9 cellular contexts compared by ENCODE assay signal in the genomic region with DNA sequence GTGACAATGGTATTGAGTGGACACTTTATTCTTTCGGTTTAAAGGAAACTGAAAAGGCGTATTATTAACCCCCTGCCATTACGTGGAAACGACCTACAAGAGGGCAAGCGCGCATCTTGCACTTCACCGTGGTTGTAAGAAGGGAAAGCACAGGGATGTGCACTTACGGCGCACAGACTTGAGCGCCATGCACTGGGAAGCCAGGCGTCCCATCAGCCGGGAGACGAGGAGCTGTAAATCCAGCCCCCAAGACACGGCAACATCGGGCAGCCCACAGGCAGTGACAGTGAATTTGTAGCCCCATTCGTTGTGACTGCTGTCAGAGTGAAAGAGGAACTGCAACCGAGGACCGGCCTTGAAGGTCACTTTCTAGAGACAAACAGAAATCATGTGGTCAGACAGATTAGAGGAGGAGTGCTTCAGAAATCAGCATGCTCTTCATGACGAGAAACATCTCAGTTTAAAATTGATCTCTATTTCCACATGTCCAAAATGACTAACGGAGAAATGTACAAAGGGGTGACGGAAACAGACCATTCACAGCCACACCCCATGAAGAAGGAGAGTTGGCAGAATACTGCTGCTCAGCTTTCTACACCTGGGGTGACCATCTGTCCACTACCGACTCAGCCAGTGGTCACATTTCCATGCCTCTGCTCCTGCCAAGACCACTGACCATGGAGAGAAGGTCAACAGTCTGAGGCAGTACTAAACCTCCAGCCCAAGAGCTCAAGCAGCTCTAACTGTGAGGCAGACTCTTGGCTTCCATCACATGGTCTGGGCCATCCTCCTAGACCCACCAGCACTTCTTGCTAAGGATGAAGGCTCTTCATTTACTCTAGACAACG.
DNase-seq lines count a peak whose midpoint lies in the region; ATAC-seq, FAIRE-seq and TF ChIP-seq lines count a peak whose summit lies in the region.
"Had no signal": no experiment of that assay in that cellular context is flagged by ENCODE, and none has a peak within 500 bp of the region (broad histone marks: within the 10 kb centered on the region; RNA-seq: fewer than 3 reads in every experiment).

No MANE protein-coding gene starts in this region.

- H3K4me3 Mint-ChIP-seq in stimulated activated naive CD8-positive, alpha-beta T cell treated with anti-CD3 and anti-CD28 coated beads, Interleukin-15, amount 100 ng/mL, for 72 hours, result no peak overlapping the region

- no peak for FAIRE-seq in D721Med (lab: Jason Lieb, UNC)

- peak; percentile 89 for ATAC-seq in HG03095 (IDR thresholded peaks at IDR 0.05; ENCODE audit: unreplicated experiment)
- peak; percentile 31 for ATAC-seq in stimulated activated naive CD8-positive, alpha-beta T cell treated with anti-CD3 and anti-CD28 coated beads, Interleukin-15, amount 100 ng/mL, for 72 hours

- no peaks in the 10 kb centered on the region for H3K27me3 Mint-ChIP-seq in stimulated activated naive CD8-positive, alpha-beta T cell treated with anti-CD3 and anti-CD28 coated beads, Interleukin-15, amount 100 ng/mL, for 72 hours

- peak overlapping the region; percentile 71 for H3K27ac ChIP-seq in angular gyrus (ENCODE audit: low read depth, low read length)
- H3K27ac ChIP-seq: 22Rv1 had no signal

- no peak for TF ChIP-seq CTCF in D721Med (IDR thresholded peaks at IDR 0.05; ENCODE audit: insufficient read depth, missing control alignments)

- no peak overlapping the region for H3K27ac Mint-ChIP-seq in stimulated activated naive CD8-positive, alpha-beta T cell treated with anti-CD3 and anti-CD28 coated beads, Interleukin-15, amount 100 ng/mL, for 72 hours

- peak; percentile 8 for DNase-seq in NCI-H2227 (lab: John Stamatoyannopoulos, UW; ENCODE audit: unreplicated experiment)
- DNase-seq in NCI-H2227 treated with DMSO at 0.1 percent for 48 hours (lab: John Stamatoyannopoulos, UW), result no peak
- DNase-seq in stimulated activated naive CD8-positive, alpha-beta T cell treated with anti-CD3 and anti-CD28 coated beads, Interleukin-15, amount 100 ng/mL, for 72 hours, result no peak
- DNase-seq in D721Med (ENCODE audit: insufficient read length, low spot score), result no peak
- DNase-seq in amniotic stem cell (lab: John Stamatoyannopoulos, UW), result no peak
- no peak for DNase-seq in DMS53 (lab: John Stamatoyannopoulos, UW)

- no peaks in the 10 kb centered on the region for H3K4me1 Mint-ChIP-seq in stimulated activated naive CD8-positive, alpha-beta T cell treated with anti-CD3 and anti-CD28 coated beads, Interleukin-15, amount 100 ng/mL, for 72 hours

- H3K9me3 Mint-ChIP-seq in stimulated activated naive CD8-positive, alpha-beta T cell treated with anti-CD3 and anti-CD28 coated beads, Interleukin-15, amount 100 ng/mL, for 72 hours, result no peaks in the 10 kb centered on the region
